8 cellular contexts compared by ENCODE assay signal in genomic region chr18:34222025-34222395, GRCh38. TPM values are rescaled to one million over a fixed set of nuclear protein-coding genes. Genes with fewer than 3 reads are reported as not detected.
A peak's percentile ranks its signal among the peaks of the same experiment; 100 is the strongest.
DNase-seq lines count a peak whose midpoint lies in the region; ATAC-seq and TF ChIP-seq lines count a peak whose summit lies in the region.

No MANE protein-coding gene starts in this region.

- intact Hi-C loops in activated T-helper 2 cell treated with anti-CD3 and anti-CD28 coated beads, Interferon-gamma antibody, Interleukin-2, Interleukin-4, amounts not matched to agents 10 μg/mL and 5 μg/mL and 100 μg/mL, durations not matched to agents 14 hours and 24 hours and 36 hours (cut with micrococcal nuclease), result no loop called here
- intact Hi-C loops in CD4-positive, alpha-beta T cell (cut with DNase I, micrococcal nuclease), result no loop called here

- H3K27ac ChIP-seq in caudate nucleus (ENCODE audit: low read depth, low read length) (peak overlapping the region; percentile 82), mucosa of rectum (ENCODE audit: low read depth in 2 of 2, low read length in 2 of 2) (no peak overlapping the region)
- no peak overlapping the region for H3K27ac ChIP-seq in CD4-positive, alpha-beta T cell (ENCODE audit: low read depth, low read length)

- no peaks in the 10 kb centered on the region for H3K9me3 Mint-ChIP-seq in activated T-helper 2 cell treated with anti-CD3 and anti-CD28 coated beads, Interferon-gamma antibody, Interleukin-2, Interleukin-4, amounts not matched to agents 10 μg/mL and 5 μg/mL and 100 μg/mL, durations not matched to agents 14 hours and 24 hours and 36 hours
- H3K9me3 Mint-ChIP-seq in CD4-positive, alpha-beta T cell, result no peaks in the 10 kb centered on the region
- peaks cover 2% of the 10 kb centered on the region for H3K9me3 Mint-ChIP-seq in activated T-cell treated with anti-CD3 and anti-CD28 coated beads, Interleukin-2, amount 50 U/mL, for 24 hours

- peak overlapping the region; percentile 62 to 63 for H3K4me3 ChIP-seq in mucosa of rectum (ENCODE audit: low read length in 2 of 2)

- peaks cover 33% of the 10 kb centered on the region for H3K27me3 Mint-ChIP-seq in activated T-helper 2 cell treated with anti-CD3 and anti-CD28 coated beads, Interferon-gamma antibody, Interleukin-2, Interleukin-4, amounts not matched to agents 10 μg/mL and 5 μg/mL and 100 μg/mL, durations not matched to agents 14 hours and 24 hours and 36 hours (ENCODE audit: low read depth)
- H3K27me3 Mint-ChIP-seq in CD4-positive, alpha-beta T cell, result peaks cover 53% of the 10 kb centered on the region
- peaks cover 45% of the 10 kb centered on the region for H3K27me3 Mint-ChIP-seq in activated T-cell treated with anti-CD3 and anti-CD28 coated beads, Interleukin-2, amount 50 U/mL, for 24 hours

- CTCF ChIA-PET in CD4-positive, alpha-beta T cell (lab: Charles Lee), result no interaction called here

- peaks cover 23 to 39% of the 10 kb centered on the region in 2 donors for H3K27me3 ChIP-seq in mucosa of rectum (ENCODE audit: control insufficient read depth in 2 of 2, insufficient read depth in 2 of 2, low read length in 2 of 2)
- peaks cover 41% of the 10 kb centered on the region for H3K27me3 ChIP-seq in CD4-positive, alpha-beta T cell (ENCODE audit: control insufficient read depth, insufficient read depth, low read length)

- no peak for ATAC-seq in CD4-positive, alpha-beta T cell (ENCODE audit: poor library complexity)

- H3K9me3 ChIP-seq in mucosa of rectum (ENCODE audit: control insufficient read depth in 2 of 2, low read length in 2 of 2), result no peaks in the 10 kb centered on the region
- no peaks in the 10 kb centered on the region for H3K9me3 ChIP-seq in CD4-positive, alpha-beta T cell (ENCODE audit: control insufficient read depth, low read length)

- no peak for TF ChIP-seq CTCF in CD4-positive, alpha-beta T cell (IDR thresholded peaks at IDR 0.05)

- H3K36me3 ChIP-seq in mucosa of rectum (ENCODE audit: control insufficient read depth in 2 of 2, insufficient read depth in 2 of 2, low read length in 2 of 2), result no peaks in the 10 kb centered on the region

- POLR2A ChIA-PET in CD4-positive, alpha-beta T cell (lab: Charles Lee), result no interaction called here

- no peaks in the 10 kb centered on the region for H3K36me3 Mint-ChIP-seq in activated T-helper 2 cell treated with anti-CD3 and anti-CD28 coated beads, Interferon-gamma antibody, Interleukin-2, Interleukin-4, amounts not matched to agents 10 μg/mL and 5 μg/mL and 100 μg/mL, durations not matched to agents 14 hours and 24 hours and 36 hours (ENCODE audit: low read depth)
- no peaks in the 10 kb centered on the region for H3K36me3 Mint-ChIP-seq in CD4-positive, alpha-beta T cell (ENCODE audit: low read depth)
- no peaks in the 10 kb centered on the region for H3K36me3 Mint-ChIP-seq in activated T-cell treated with anti-CD3 and anti-CD28 coated beads, Interleukin-2, amount 50 U/mL, for 24 hours (ENCODE audit: low read depth)

- H3K27ac Mint-ChIP-seq in activated T-helper 2 cell treated with anti-CD3 and anti-CD28 coated beads, Interferon-gamma antibody, Interleukin-2, Interleukin-4, amounts not matched to agents 10 μg/mL and 5 μg/mL and 100 μg/mL, durations not matched to agents 14 hours and 24 hours and 36 hours, result no peak overlapping the region
- H3K27ac Mint-ChIP-seq in CD4-positive, alpha-beta T cell, result no peak overlapping the region
- H3K27ac Mint-ChIP-seq in activated T-cell treated with anti-CD3 and anti-CD28 coated beads, Interleukin-2, amount 50 U/mL, for 24 hours, result no peak overlapping the region

- no peak overlapping the region for H3K4me3 Mint-ChIP-seq in activated T-helper 2 cell treated with anti-CD3 and anti-CD28 coated beads, Interferon-gamma antibody, Interleukin-2, Interleukin-4, amounts not matched to agents 10 μg/mL and 5 μg/mL and 100 μg/mL, durations not matched to agents 14 hours and 24 hours and 36 hours (ENCODE audit: low read depth)
- no peak overlapping the region for H3K4me3 Mint-ChIP-seq in CD4-positive, alpha-beta T cell
- no peak overlapping the region for H3K4me3 Mint-ChIP-seq in activated T-cell treated with anti-CD3 and anti-CD28 coated beads, Interleukin-2, amount 50 U/mL, for 24 hours

- H3K4me1 ChIP-seq in mucosa of rectum (ENCODE audit: control insufficient read depth in 2 of 2, insufficient read depth in 2 of 2, low read length in 2 of 2), result peaks cover 10 to 20% of the 10 kb centered on the region in 2 donors

- H3K4me1 Mint-ChIP-seq in activated T-helper 2 cell treated with anti-CD3 and anti-CD28 coated beads, Interferon-gamma antibody, Interleukin-2, Interleukin-4, amounts not matched to agents 10 μg/mL and 5 μg/mL and 100 μg/mL, durations not matched to agents 14 hours and 24 hours and 36 hours (ENCODE audit: low read depth), result no peaks in the 10 kb centered on the region
- no peaks in the 10 kb centered on the region for H3K4me1 Mint-ChIP-seq in CD4-positive, alpha-beta T cell (ENCODE audit: low read depth)
- peaks cover 5% of the 10 kb centered on the region for H3K4me1 Mint-ChIP-seq in activated T-cell treated with anti-CD3 and anti-CD28 coated beads, Interleukin-2, amount 50 U/mL, for 24 hours (ENCODE audit: low read depth)

- H3K9ac ChIP-seq in mucosa of rectum (ENCODE audit: low read depth in 1 of 2, low read length in 2 of 2), result peak overlapping the region in 1 of 2 donors; percentile 27

- peak; percentile 64 for DNase-seq in DMS79 treated with DMSO at 0.1 percent for 48 hours (lab: John Stamatoyannopoulos, UW)
- peak; percentile 69 for DNase-seq in NCI-H1092 (lab: John Stamatoyannopoulos, UW)
- DNase-seq in caudate nucleus (lab: John Stamatoyannopoulos, UW), result peak in 52 of 61 donors; percentile 2 to 76 (median 42)
- no peak for DNase-seq in activated T-helper 2 cell treated with anti-CD3 and anti-CD28 coated beads, Interferon-gamma antibody, Interleukin-2, Interleukin-4, amounts not matched to agents 10 μg/mL and 5 μg/mL and 100 μg/mL, durations not matched to agents 14 hours and 24 hours and 36 hours (ENCODE audit: low spot score)
- DNase-seq in CD4-positive, alpha-beta T cell, result no peak
- DNase-seq in activated T-cell treated with anti-CD3 and anti-CD28 coated beads, Interleukin-2, amount 50 U/mL, for 24 hours, result no peak
- no peak for DNase-seq in activated naive CD4-positive, alpha-beta T cell treated with anti-CD3 and anti-CD28 coated beads, Interleukin-2, amount 50 U/mL, for 16 hours

RNA-seq across cellular contexts. Expression of gene NOL4, which starts 2.7 kb away (rescaled TPM):
- not detected in 2 replicates for total RNA-seq in activated T-helper 2 cell treated with anti-CD3 and anti-CD28 coated beads, Interferon-gamma antibody, Interleukin-2, Interleukin-4, amounts not matched to agents 10 μg/mL and 5 μg/mL and 100 μg/mL, durations not matched to agents 14 hours and 24 hours and 36 hours
- not detected for total RNA-seq in CD4-positive, alpha-beta T cell

Comparison
In these comparisons a context has a peak if more than half of its experiments do, and no peak if none do; other contexts are left out.
1. DNase-seq: peak in DMS79 treated with DMSO at 0.1 percent for 48 hours (single experiment), NCI-H1092 (single experiment) and caudate nucleus (52 of 61); none in activated T-helper 2 cell treated with anti-CD3 and anti-CD28 coated beads, Interferon-gamma antibody, Interleukin-2, Interleukin-4, amounts not matched to agents 10 μg/mL and 5 μg/mL and 100 μg/mL, durations not matched to agents 14 hours and 24 hours and 36 hours (single experiment), CD4-positive, alpha-beta T cell (0 of 10), activated T-cell treated with anti-CD3 and anti-CD28 coated beads, Interleukin-2, amount 50 U/mL, for 24 hours (single experiment) and activated naive CD4-positive, alpha-beta T cell treated with anti-CD3 and anti-CD28 coated beads, Interleukin-2, amount 50 U/mL, for 16 hours (single experiment).